In genomic region chr5:148972396-148972795, GRCh38 we compare ENCODE assay signal across 14 cellular contexts.
A peak's percentile ranks its signal among the peaks of the same experiment; 100 is the strongest.
DNase-seq lines count a peak whose midpoint lies in the region; ATAC-seq and TF ChIP-seq lines count a peak whose summit lies in the region.
"Had no signal": no experiment of that assay in that cellular context is flagged by ENCODE, and none has a peak within 500 bp of the region (broad histone marks: within the 10 kb centered on the region; RNA-seq: fewer than 3 reads in every experiment).

No MANE protein-coding gene starts in this region.

- H3K9me3 ChIP-seq in mesenchymal stem cell (ENCODE audit: control insufficient read depth, low read length) (no peaks in the 10 kb centered on the region), stomach (no peaks in the 10 kb centered on the region), right lobe of liver (no peaks in the 10 kb centered on the region), transverse colon (no peaks in the 10 kb centered on the region)

- peak overlapping the region; percentile 27 for H2BK120ac ChIP-seq in mesenchymal stem cell (ENCODE audit: low read depth, low read length)

- H3K27me3 Mint-ChIP-seq in MCF 10A (ENCODE audit: insufficient read depth, unreplicated experiment): no peaks in the 10 kb centered on the region

- H3K23ac ChIP-seq in mesenchymal stem cell (ENCODE audit: low read length in 2 of 2): peak overlapping the region in 1 of 2 experiments; percentile 62

- H3K36me3 ChIP-seq in mesenchymal stem cell (ENCODE audit: control insufficient read depth in 1 of 2, insufficient read depth in 2 of 2, low read depth in 1 of 2, low read length in 2 of 2) (no peaks in the 10 kb centered on the region), stomach (no peaks in the 10 kb centered on the region), right lobe of liver (no peaks in the 10 kb centered on the region), transverse colon (no peaks in the 10 kb centered on the region)
- H3K36me3 ChIP-seq: cardiac muscle cell had no signal

- H3K9ac ChIP-seq in mesenchymal stem cell (ENCODE audit: low read length): peak overlapping the region; percentile 77

- H3K27me3 ChIP-seq in mesenchymal stem cell (ENCODE audit: control insufficient read depth in 1 of 2, insufficient read depth in 1 of 2, low read length in 2 of 2): no peaks in the 10 kb centered on the region
- H3K27me3 ChIP-seq in stomach: no peaks in the 10 kb centered on the region
- no peaks in the 10 kb centered on the region for H3K27me3 ChIP-seq in right lobe of liver
- no peaks in the 10 kb centered on the region for H3K27me3 ChIP-seq in transverse colon
- H3K27me3 ChIP-seq: cardiac muscle cell had no signal

- ATAC-seq in left lobe of liver (no peak), HG03571 (IDR thresholded peaks at IDR 0.05; ENCODE audit: unreplicated experiment) (no peak), right lobe of liver (no peak)

- peak overlapping the region; percentile 28 for H3K4me3 Mint-ChIP-seq in MCF 10A (ENCODE audit: unreplicated experiment)
- H3K4me3 Mint-ChIP-seq: activated naive CD4-positive, alpha-beta T cell treated with anti-CD3 and anti-CD28 coated beads, Interleukin-2, amount 10 ng/mL, durations not matched to agents 7 days and 5 days had no signal

- WGBS in mesenchymal stem cell: 90% methylated on average over 4 of the region's 4 CpGs
- WGBS in stomach, 5 donors: 83 to 95% (median 89%) methylated on average over 4 of the region's 4 CpGs
- WGBS in right lobe of liver (ENCODE audit: insufficient coverage, low coverage, low lambda C conversion rate, missing lambda C conversion rate): 95% methylated on average over 4 of the region's 4 CpGs
- 79 to 82% methylated on average over 3 to 4 of the region's 4 CpGs for WGBS in transverse colon (ENCODE audit: low coverage in 1 of 2), 2 donors

- peaks cover 9% of the 10 kb centered on the region for H3K36me3 Mint-ChIP-seq in MCF 10A (ENCODE audit: insufficient read depth, unreplicated experiment)
- H3K36me3 Mint-ChIP-seq: activated naive CD4-positive, alpha-beta T cell treated with anti-CD3 and anti-CD28 coated beads, Interleukin-2, amount 10 ng/mL, durations not matched to agents 7 days and 5 days; CD14-positive monocyte had no signal

- TF ChIP-seq POLR2A in stomach (IDR thresholded peaks at IDR 0.05) (no peak), right lobe of liver (IDR thresholded peaks at IDR 0.05) (no peak), transverse colon (IDR thresholded peaks at IDR 0.05) (no peak)

- BruUV-seq in MCF 10A (replicated peaks; lab: Mats Ljungman, UMichigan): TSS peak; percentile 81

- in situ Hi-C loops in transverse colon (cut with MboI; ENCODE audit: low pct_ligation_motif_present in 1 of 4, low pct_unique_long_range_greater_than_20kb in 1 of 4, low sequenced_read_pairs in 3 of 4): loop anchor here in 1 of 4 donors (25.0 kb wide), 1 partner anchor 160 kb away; no protein-coding TSS in a partner anchor

- H2AFZ ChIP-seq in mesenchymal stem cell (ENCODE audit: low read depth, low read length): peak overlapping the region; percentile 30

- peak overlapping the region; percentile 41 to 97 for H3K18ac ChIP-seq in mesenchymal stem cell (ENCODE audit: low read depth in 1 of 2, low read length in 2 of 2)

- H3K4me1 ChIP-seq in mesenchymal stem cell (ENCODE audit: control insufficient read depth, insufficient read depth, low read depth, low read length) (peaks cover 14% of the 10 kb centered on the region), stomach (peaks cover 9 to 40% (median 27%) of the 10 kb centered on the region in 4 donors), right lobe of liver (peaks cover 0 to 12% (median 5%) of the 10 kb centered on the region in 4 donors), transverse colon (peaks cover 5 to 40% (median 12%) of the 10 kb centered on the region in 4 donors)

- no peaks in the 10 kb centered on the region for H3K9me3 Mint-ChIP-seq in MCF 10A (ENCODE audit: unreplicated experiment)
- H3K9me3 Mint-ChIP-seq: activated naive CD4-positive, alpha-beta T cell treated with anti-CD3 and anti-CD28 coated beads, Interleukin-2, amount 10 ng/mL, durations not matched to agents 7 days and 5 days had no signal

- peak overlapping the region; percentile 97 for H4K8ac ChIP-seq in mesenchymal stem cell (ENCODE audit: low read length)

- intact Hi-C loops in MCF 10A (cut with micrococcal nuclease): no loop called here
- intact Hi-C loops in stomach (cut with DNase I; ENCODE audit: low total_unique reads): no loop called here
- intact Hi-C loops in right lobe of liver (cut with DNase I): no loop called here
- intact Hi-C loops in transverse colon (cut with DNase I; ENCODE audit: low total_unique reads): no loop called here

- no peak overlapping the region for H3K14ac ChIP-seq in mesenchymal stem cell (ENCODE audit: low read length in 2 of 2)

- DNase-seq in HT-29 (ENCODE audit: low spot score) (peak; percentile 55), MCF 10A (ENCODE audit: unreplicated experiment) (no peak), mesenchymal stem cell (no peak), stomach (no peak), left lobe of liver (ENCODE audit: low spot score) (no peak), right lobe of liver (no peak), transverse colon (no peak)
- DNase-seq: activated CD4-positive, CD25-positive, alpha-beta regulatory T cell treated with anti-CD3 and anti-CD28 coated beads, Interleukin-2, amount 50 U/mL, for 72 hours; activated naive CD4-positive, alpha-beta T cell treated with anti-CD3 and anti-CD28 coated beads, Interleukin-2, amount 10 ng/mL, durations not matched to agents 7 days and 5 days; NCI-H1417 had no signal

- peak overlapping the region; percentile 87 to 97 for H2BK12ac ChIP-seq in mesenchymal stem cell (ENCODE audit: low read length in 2 of 2)

- H3K4me2 ChIP-seq in mesenchymal stem cell (ENCODE audit: low read length, poor library complexity, severe bottlenecking): no peak overlapping the region

- peak overlapping the region; percentile 69 for H2AK5ac ChIP-seq in mesenchymal stem cell (ENCODE audit: low read length, severe bottlenecking)

- H3K27ac ChIP-seq in mesenchymal stem cell (ENCODE audit: low read length, poor library complexity, severe bottlenecking) (no peak overlapping the region), stomach (peak overlapping the region; percentile 37 to 79 (median 74)), right lobe of liver (no peak overlapping the region), transverse colon (peak overlapping the region in 2 of 4 donors; percentile 16 to 59)
- H3K27ac ChIP-seq: cardiac muscle cell had no signal

- H3K4ac ChIP-seq in mesenchymal stem cell (ENCODE audit: low read depth in 1 of 2, low read length in 2 of 2): peak overlapping the region; percentile 71 to 95

- H3K27ac Mint-ChIP-seq in MCF 10A (ENCODE audit: low read depth, unreplicated experiment): peak overlapping the region; percentile 93
- H3K27ac Mint-ChIP-seq: activated naive CD4-positive, alpha-beta T cell treated with anti-CD3 and anti-CD28 coated beads, Interleukin-2, amount 10 ng/mL, durations not matched to agents 7 days and 5 days had no signal

- TF ChIP-seq EP300 in stomach (IDR thresholded peaks at IDR 0.05): no peak
- TF ChIP-seq EP300 in transverse colon (IDR thresholded peaks at IDR 0.05; ENCODE audit: low read depth): no peak

- peak overlapping the region; percentile 95 for H2BK15ac ChIP-seq in mesenchymal stem cell (ENCODE audit: low read depth, poor library complexity, severe bottlenecking)

- H2BK5ac ChIP-seq in mesenchymal stem cell (ENCODE audit: low read depth, low read length, poor library complexity, severe bottlenecking): no peak overlapping the region

- peak overlapping the region; percentile 96 for H4K91ac ChIP-seq in mesenchymal stem cell (ENCODE audit: low read length)

- TF ChIP-seq CTCF in MCF 10A (IDR thresholded peaks at IDR 0.05; ENCODE audit: unreplicated experiment) (no peak), stomach (IDR thresholded peaks at IDR 0.05) (no peak), right lobe of liver (IDR thresholded peaks at IDR 0.05) (no peak), transverse colon (IDR thresholded peaks at IDR 0.05) (no peak)

- no peaks in the 10 kb centered on the region for H3K79me1 ChIP-seq in mesenchymal stem cell (replicated peaks; ENCODE audit: low read length, poor library complexity, severe bottlenecking)

- peaks cover 88% of the 10 kb centered on the region for H3K4me1 Mint-ChIP-seq in MCF 10A (ENCODE audit: insufficient read depth, unreplicated experiment)
- H3K4me1 Mint-ChIP-seq: activated naive CD4-positive, alpha-beta T cell treated with anti-CD3 and anti-CD28 coated beads, Interleukin-2, amount 10 ng/mL, durations not matched to agents 7 days and 5 days had no signal

- POLR2A ChIA-PET in MCF 10A (lab: Yijun Ruan, JAX): interaction anchor here (0.6 to 27.9 kb wide), 13 partner anchors 10 to 297 kb away, joined by 3 to 1127 read pairs (median 10); partner anchors contain the start of gene ADRB2

- no peak overlapping the region for H3K4me3 ChIP-seq in mesenchymal stem cell (ENCODE audit: insufficient read depth in 1 of 2, low read depth in 1 of 2, low read length in 2 of 2)
- H3K4me3 ChIP-seq in stomach: no peak overlapping the region
- H3K4me3 ChIP-seq in right lobe of liver: no peak overlapping the region
- no peak overlapping the region for H3K4me3 ChIP-seq in transverse colon
- H3K4me3 ChIP-seq: cardiac muscle cell, lung had no signal

- CTCF ChIA-PET in MCF 10A (lab: Yijun Ruan, JAX): interaction anchor here (0.6 to 37.7 kb wide), 10 partner anchors 14 to 231 kb away, joined by 3 to 1118 read pairs (median 5); no protein-coding TSS in a partner anchor

Comparison
In these comparisons a context has a peak if more than half of its experiments do, and no peak if none do; other contexts are left out.
1. H3K27ac ChIP-seq: peak in stomach (5 of 5); none in mesenchymal stem cell (single experiment) and right lobe of liver (0 of 3).